2 cellular contexts compared by ENCODE assay signal in the genomic region with DNA sequence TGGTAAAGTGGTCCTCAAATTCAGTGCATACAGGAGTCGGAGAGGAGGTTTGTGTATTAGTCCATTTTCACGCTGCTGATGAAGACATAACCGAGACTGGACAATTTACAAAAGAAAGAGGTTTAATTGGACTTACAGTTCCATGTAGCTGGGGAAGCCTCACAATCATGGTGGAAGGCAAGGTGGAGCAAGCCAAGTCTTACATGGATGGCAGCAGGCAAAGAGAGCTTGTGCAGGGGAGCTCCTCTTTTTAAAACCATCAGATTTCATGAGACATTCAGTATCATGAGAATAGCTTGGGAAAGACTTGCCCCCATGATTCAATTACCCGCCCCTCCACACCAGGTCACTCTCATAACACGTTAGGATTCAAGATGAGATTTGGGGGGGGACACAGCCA. TPM values are rescaled to one million over a fixed set of nuclear protein-coding genes. Genes with fewer than 3 reads are reported as not detected.
"Had no signal": no experiment of that assay in that cellular context is flagged by ENCODE, and none has a peak within 500 bp of the region (broad histone marks: within the 10 kb centered on the region; RNA-seq: fewer than 3 reads in every experiment).

No MANE protein-coding gene starts in this region.

RNA-seq across cellular contexts. Expression of a gene that starts 51.3 kb away (rescaled TPM):
- total RNA-seq: GM23248 had no signal
- polyA plus RNA-seq: GM23248, GM23338 had no signal
